12 cellular contexts compared by ENCODE assay signal in genomic region chr15:78302579-78302978, GRCh38. TPM values are rescaled to one million over a fixed set of nuclear protein-coding genes. Genes with fewer than 3 reads are reported as not detected.
DNase-seq lines count a peak whose midpoint lies in the region; ATAC-seq, FAIRE-seq and TF ChIP-seq lines count a peak whose summit lies in the region.
"Had no signal": no experiment of that assay in that cellular context is flagged by ENCODE, and none has a peak within 500 bp of the region (broad histone marks: within the 10 kb centered on the region; RNA-seq: fewer than 3 reads in every experiment).

No MANE protein-coding gene starts in this region.

- BruUV-seq in HepG2 (replicated peaks; lab: Mats Ljungman, UMichigan): no TSS peak

- H3K4me1 ChIP-seq in HepG2 (ENCODE audit: insufficient read depth, low read length): peaks cover 66% of the 10 kb centered on the region
- H3K4me1 ChIP-seq in right lobe of liver: peaks cover 0 to 7% (median 0%) of the 10 kb centered on the region in 4 donors
- peaks cover 8% of the 10 kb centered on the region; the same call in 1 of the 2 replicates for H3K4me1 ChIP-seq in MM.1S (ENCODE audit: low read length)

- H3K4me2 ChIP-seq in HepG2 (ENCODE audit: low read depth, low read length) (peak overlapping the region; percentile 83), MM.1S (ENCODE audit: low read depth, low read length) (no peak overlapping the region)

- in situ Hi-C loops in HepG2 (cut with HindIII; ENCODE audit: extremely low pct_ligation_motif_present, low pct_unique_long_range_greater_than_20kb): loop anchor here (10.0 kb wide), 2 partner anchors 182 to 412 kb away; no protein-coding TSS in a partner anchor

- no peak for TF ChIP-seq CTCF in HepG2 (CRISPR knock-in tag; IDR thresholded peaks at IDR 0.05)
- no peak for TF ChIP-seq CTCF in right lobe of liver (IDR thresholded peaks at IDR 0.05)
- no peak for TF ChIP-seq CTCF in epithelial cell of esophagus (IDR thresholded peaks at IDR 0.05; ENCODE audit: insufficient read depth, low read depth, low read length, missing control alignments)
- no peak for TF ChIP-seq CTCF in MM.1S (IDR thresholded peaks at IDR 0.05; ENCODE audit: low read length)

- H3K9ac ChIP-seq in HepG2 (ENCODE audit: insufficient read depth, low read depth, low read length) (peak overlapping the region; percentile 23; the same call in 1 of the 2 replicates), MM.1S (ENCODE audit: low read length) (no peak overlapping the region)

- intact Hi-C loops in HepG2 (cut with micrococcal nuclease; ENCODE audit: unreplicated experiment): loop anchor here (10.0 kb wide), 2 partner anchors 72 to 262 kb away; partner anchors contain the start of gene CHRNA5
- intact Hi-C loops in right lobe of liver (cut with DNase I): no loop called here

- H3K27ac ChIP-seq in HepG2 (ENCODE audit: extremely low read length, insufficient read depth, low read length) (no peak overlapping the region), right lobe of liver (no peak overlapping the region), MM.1S (ENCODE audit: low read length) (no peak overlapping the region)
- H3K27ac ChIP-seq: pancreas had no signal

- TF ChIP-seq POLR2A in HepG2 (IDR thresholded peaks at IDR 0.05; ENCODE audit: insufficient read depth in 1 of 2, low read depth in 2 of 2, low read length in 2 of 2): no peak
- TF ChIP-seq POLR2A in right lobe of liver (IDR thresholded peaks at IDR 0.05): no peak

- ATAC-seq in HepG2: no peak
- ATAC-seq in right lobe of liver: no peak
- ATAC-seq in GM21447 (IDR thresholded peaks at IDR 0.05; ENCODE audit: unreplicated experiment): no peak
- ATAC-seq: pancreas had no signal

- H4K20me1 ChIP-seq in HepG2 (ENCODE audit: insufficient read depth, low read length): no peaks in the 10 kb centered on the region
- no peaks in the 10 kb centered on the region for H4K20me1 ChIP-seq in MM.1S (ENCODE audit: insufficient read depth, low read length)

- no peaks in the 10 kb centered on the region for H3K9me2 ChIP-seq in MM.1S (replicated peaks; ENCODE audit: insufficient read depth, low read length)

- peak overlapping the region; percentile 34 for H2AFZ ChIP-seq in HepG2 (ENCODE audit: low read length)
- H2AFZ ChIP-seq in MM.1S (ENCODE audit: low read length): no peak overlapping the region

- WGBS in HepG2 (ENCODE audit: low lambda C conversion rate): 59% methylated on average over 2 of the region's 2 CpGs
- 44% methylated on average over 2 of the region's 2 CpGs for WGBS in right lobe of liver (ENCODE audit: insufficient coverage, low coverage, low lambda C conversion rate, missing lambda C conversion rate)

- no peaks in the 10 kb centered on the region for H3K9me3 ChIP-seq in HepG2 (ENCODE audit: low read length)
- H3K9me3 ChIP-seq in right lobe of liver: no peaks in the 10 kb centered on the region
- no peaks in the 10 kb centered on the region for H3K9me3 ChIP-seq in MM.1S (replicated peaks; ENCODE audit: insufficient read depth, low read length)
- H3K9me3 ChIP-seq: pancreas had no signal

- TF ChIP-seq EP300 in HepG2 (IDR thresholded peaks at IDR 0.05; ENCODE audit: low read depth in 2 of 2, low read length in 2 of 2): no peak
- TF ChIP-seq EP300 in HepG2 (CRISPR knock-in tag; IDR thresholded peaks at IDR 0.05; ENCODE audit: borderline replicate concordance): no peak

- H3K4me3 ChIP-seq in HepG2 (replicated peaks in 1 of 3; ENCODE audit: insufficient read depth in 1 of 3, low read depth in 2 of 3, low read length in 3 of 3) (no peak overlapping the region; a peak in 1 of 6 replicates), right lobe of liver (no peak overlapping the region), epithelial cell of esophagus (ENCODE audit: low read length) (no peak overlapping the region), MM.1S (ENCODE audit: low read length) (no peak overlapping the region)
- H3K4me3 ChIP-seq: pancreas had no signal

- H3K36me3 ChIP-seq in HepG2 (replicated peaks in 1 of 2; ENCODE audit: control insufficient read depth in 1 of 2, insufficient read depth in 2 of 2, low read length in 2 of 2) (no peaks in the 10 kb centered on the region), right lobe of liver (no peaks in the 10 kb centered on the region), MM.1S (replicated peaks; ENCODE audit: insufficient read depth, low read length) (no peaks in the 10 kb centered on the region)
- H3K36me3 ChIP-seq: pancreas had no signal

- H3F3A ChIP-seq in MM.1S (ENCODE audit: insufficient read depth, low read length): no peaks in the 10 kb centered on the region

- DNase-seq in HepG2 (ENCODE audit: low spot score): no peak
- no peak for DNase-seq in right lobe of liver
- peak; percentile 75 for DNase-seq in RCC 7860 (ENCODE audit: low spot score)
- peak; percentile 47 for DNase-seq in epithelial cell of esophagus (ENCODE audit: low read depth)
- DNase-seq in urothelium cell line (ENCODE audit: low spot score): peak; percentile 59
- DNase-seq in stimulated activated CD4-positive, alpha-beta T cell treated with anti-CD3 and anti-CD28 coated beads, Interleukin-15, amount 100 ng/mL, for 24 hours: no peak
- no peak for DNase-seq in MM.1S
- DNase-seq: CD4-positive, alpha-beta memory T cell; effector memory CD4-positive, alpha-beta T cell; NCI-H2029 treated with DMSO at 0.1 percent for 48 hours; pancreas had no signal

- TF ChIP-seq RAD21 in HepG2 (CRISPR knock-in tag; IDR thresholded peaks at IDR 0.05): no peak

- peaks cover 18% of the 10 kb centered on the region for H3K79me2 ChIP-seq in HepG2 (ENCODE audit: insufficient read depth, low read length)
- peaks cover 17% of the 10 kb centered on the region for H3K79me2 ChIP-seq in MM.1S (ENCODE audit: low read length)

- CTCF ChIA-PET in HepG2 (lab: Yijun Ruan, JAX; ENCODE audit: low intra/inter-chr PET ratio, low total read pairs): no interaction called here

- no peaks in the 10 kb centered on the region; a peak in 1 of 5 replicates for H3K27me3 ChIP-seq in HepG2 (ENCODE audit: control insufficient read depth in 1 of 2, insufficient read depth in 2 of 2, low read length in 2 of 2)
- no peaks in the 10 kb centered on the region for H3K27me3 ChIP-seq in right lobe of liver
- H3K27me3 ChIP-seq in MM.1S (replicated peaks; ENCODE audit: insufficient read depth, low read length): peaks cover 4% of the 10 kb centered on the region; the same call in 1 of the 2 replicates

- FAIRE-seq in HepG2 (lab: Jason Lieb, UNC): no peak
- FAIRE-seq in RCC 7860 (lab: Jason Lieb, UNC): peak; percentile 59
- no peak for FAIRE-seq in urothelium cell line (lab: Jason Lieb, UNC)
- FAIRE-seq: pancreas had no signal

- POLR2A ChIA-PET in HepG2 (lab: Yijun Ruan, JAX): no interaction called here

RNA-seq across cellular contexts. Expression of gene SKIC8, which starts 3.2 kb away (rescaled TPM):
- total RNA-seq in HepG2 (2016; rRNA removed; fragmentation: Illumina TruSeq; extraction: Trizol) (69.5 and 98.2 TPM in 2 replicates), right lobe of liver (10 to 100 TPM; 21.7 to 30.3 (median 23.0) TPM)
- 25.7 and 28.8 TPM in 2 replicates for total RNA-seq in HepG2 (2016; cell fraction: cytosol; rRNA removed; fragmentation: Illumina TruSeq; extraction: Trizol; ENCODE audit: low read depth)
- total RNA-seq in HepG2 (2016; cell fraction: insoluble cytoplasmic fraction; rRNA removed; fragmentation: Illumina TruSeq; extraction: Trizol): 75.6 and 98.4 TPM in 2 replicates
- 27.4 and 33.5 TPM in 2 replicates for total RNA-seq in HepG2 (2016; cell fraction: membrane; rRNA removed; fragmentation: Illumina TruSeq; extraction: Trizol)
- total RNA-seq in HepG2 (2016; cell fraction: nucleus; rRNA removed; fragmentation: Illumina TruSeq; extraction: Trizol): 34.6 and 44.7 TPM in 2 replicates
- 56.5 and 70.6 TPM in 2 replicates for polyA plus RNA-seq in HepG2 (2011; rRNA removed)
- polyA plus RNA-seq in HepG2 (2011; cell fraction: cytosol; rRNA removed): 63.7 and 75.5 TPM in 2 replicates
- polyA plus RNA-seq in HepG2 (2011; cell fraction: nucleus; rRNA removed): 27.4 and 33.7 TPM in 2 replicates
- polyA plus RNA-seq in HepG2 (2012): 36.6 and 44.0 TPM in 2 replicates
- 15.0 and 18.2 TPM in 2 replicates for polyA plus RNA-seq in HepG2 (2016; cell fraction: cytosol; fragmentation: Illumina TruSeq; extraction: Trizol; ENCODE audit: low read depth)
- polyA plus RNA-seq in HepG2 (2016; cell fraction: insoluble cytoplasmic fraction; fragmentation: Illumina TruSeq; extraction: Trizol; ENCODE audit: low read depth): 80.6 and 87.2 TPM in 2 replicates
- polyA plus RNA-seq in HepG2 (2016; cell fraction: membrane; fragmentation: Illumina TruSeq; extraction: Trizol; ENCODE audit: low read depth): 19.8 and 20.6 TPM in 2 replicates
- polyA plus RNA-seq in HepG2 (2016; cell fraction: nucleus; fragmentation: Illumina TruSeq; extraction: Trizol; ENCODE audit: insufficient read depth, low read depth): 53.4 and 56.4 TPM in 2 replicates
- 48.3 and 106 TPM in 2 replicates for polyA minus RNA-seq in HepG2 (2011; rRNA and poly(A)+ RNA removed; ENCODE audit: low replicate concordance)
- 24.9 and 26.1 TPM in 2 replicates for polyA minus RNA-seq in HepG2 (2011; cell fraction: cytosol; rRNA and poly(A)+ RNA removed)
- 28.3 and 36.9 TPM in 2 replicates for polyA minus RNA-seq in HepG2 (2011; cell fraction: nucleus; rRNA and poly(A)+ RNA removed)

RNA-seq across cellular contexts. Expression of gene CRABP1, which starts 37.6 kb away (rescaled TPM):
- total RNA-seq in HepG2 (2016; rRNA removed; fragmentation: Illumina TruSeq; extraction: Trizol) (not detected in 2 replicates), right lobe of liver (not detected)
- not detected in 2 replicates for total RNA-seq in HepG2 (2016; cell fraction: cytosol; rRNA removed; fragmentation: Illumina TruSeq; extraction: Trizol; ENCODE audit: low read depth)
- not detected in 2 replicates for total RNA-seq in HepG2 (2016; cell fraction: insoluble cytoplasmic fraction; rRNA removed; fragmentation: Illumina TruSeq; extraction: Trizol)
- not detected in 2 replicates for total RNA-seq in HepG2 (2016; cell fraction: membrane; rRNA removed; fragmentation: Illumina TruSeq; extraction: Trizol)
- total RNA-seq in HepG2 (2016; cell fraction: nucleus; rRNA removed; fragmentation: Illumina TruSeq; extraction: Trizol): not detected in 2 replicates
- not detected in 2 replicates for polyA plus RNA-seq in HepG2 (2011; rRNA removed)
- polyA plus RNA-seq in HepG2 (2011; cell fraction: cytosol; rRNA removed): not detected in 2 replicates
- not detected in 2 replicates for polyA plus RNA-seq in HepG2 (2011; cell fraction: nucleus; rRNA removed)
- not detected in 2 replicates for polyA plus RNA-seq in HepG2 (2012)
- not detected in 2 replicates for polyA plus RNA-seq in HepG2 (2016; cell fraction: cytosol; fragmentation: Illumina TruSeq; extraction: Trizol; ENCODE audit: low read depth)
- polyA plus RNA-seq in HepG2 (2016; cell fraction: insoluble cytoplasmic fraction; fragmentation: Illumina TruSeq; extraction: Trizol; ENCODE audit: low read depth): not detected in 2 replicates
- not detected in 2 replicates for polyA plus RNA-seq in HepG2 (2016; cell fraction: membrane; fragmentation: Illumina TruSeq; extraction: Trizol; ENCODE audit: low read depth)
- not detected in 2 replicates for polyA plus RNA-seq in HepG2 (2016; cell fraction: nucleus; fragmentation: Illumina TruSeq; extraction: Trizol; ENCODE audit: insufficient read depth, low read depth)
- polyA minus RNA-seq in HepG2 (2011; rRNA and poly(A)+ RNA removed; ENCODE audit: low replicate concordance): not detected in 2 replicates
- polyA minus RNA-seq in HepG2 (2011; cell fraction: cytosol; rRNA and poly(A)+ RNA removed): not detected in 2 replicates
- polyA minus RNA-seq in HepG2 (2011; cell fraction: nucleus; rRNA and poly(A)+ RNA removed): not detected in 2 replicates
- total RNA-seq: CD4-positive, alpha-beta memory T cell had no signal
- polyA plus RNA-seq: CD4-positive, alpha-beta memory T cell had no signal

RNA-seq across cellular contexts. Expression of gene DNAJA4, which starts 38.2 kb away (rescaled TPM):
- total RNA-seq in HepG2 (2016; rRNA removed; fragmentation: Illumina TruSeq; extraction: Trizol): not detected in 2 replicates
- not detected in 2 replicates for total RNA-seq in HepG2 (2016; cell fraction: cytosol; rRNA removed; fragmentation: Illumina TruSeq; extraction: Trizol; ENCODE audit: low read depth)
- not detected in 2 replicates for total RNA-seq in HepG2 (2016; cell fraction: insoluble cytoplasmic fraction; rRNA removed; fragmentation: Illumina TruSeq; extraction: Trizol)
- not detected in 2 replicates for total RNA-seq in HepG2 (2016; cell fraction: membrane; rRNA removed; fragmentation: Illumina TruSeq; extraction: Trizol)
- not detected in 2 replicates for total RNA-seq in HepG2 (2016; cell fraction: nucleus; rRNA removed; fragmentation: Illumina TruSeq; extraction: Trizol)
- not detected in 2 replicates for polyA plus RNA-seq in HepG2 (2011; rRNA removed)
- not detected in 2 replicates for polyA plus RNA-seq in HepG2 (2011; cell fraction: cytosol; rRNA removed)
- polyA plus RNA-seq in HepG2 (2011; cell fraction: nucleus; rRNA removed): not detected in 2 replicates
- 0.56 and 0.99 TPM in 2 replicates for polyA plus RNA-seq in HepG2 (2012)
- polyA plus RNA-seq in HepG2 (2016; cell fraction: cytosol; fragmentation: Illumina TruSeq; extraction: Trizol; ENCODE audit: low read depth): not detected in 2 replicates
- polyA plus RNA-seq in HepG2 (2016; cell fraction: insoluble cytoplasmic fraction; fragmentation: Illumina TruSeq; extraction: Trizol; ENCODE audit: low read depth): not detected in 2 replicates
- not detected in 2 replicates for polyA plus RNA-seq in HepG2 (2016; cell fraction: membrane; fragmentation: Illumina TruSeq; extraction: Trizol; ENCODE audit: low read depth)
- polyA plus RNA-seq in HepG2 (2016; cell fraction: nucleus; fragmentation: Illumina TruSeq; extraction: Trizol; ENCODE audit: insufficient read depth, low read depth): not detected in 2 replicates
- 73.6 TPM in 1 of 2 replicates, not detected in the other for polyA minus RNA-seq in HepG2 (2011; rRNA and poly(A)+ RNA removed; ENCODE audit: low replicate concordance)
- 0.49 and 1.8 TPM in 2 replicates for polyA minus RNA-seq in HepG2 (2011; cell fraction: cytosol; rRNA and poly(A)+ RNA removed)
- polyA minus RNA-seq in HepG2 (2011; cell fraction: nucleus; rRNA and poly(A)+ RNA removed): 0.52 and 0.62 TPM in 2 replicates
- total RNA-seq in right lobe of liver: 1 to 10 TPM in 4 of 6 experiments, under 1 TPM in 2; 0.73 to 3.4 (median 1.9) TPM

Comparison
In these comparisons a context has a peak if more than half of its experiments do, and no peak if none do; other contexts are left out.
1. DNase-seq: peak in RCC 7860 (single experiment), epithelial cell of esophagus (single experiment) and urothelium cell line (single experiment); none in HepG2 (single experiment), right lobe of liver (0 of 3), stimulated activated CD4-positive, alpha-beta T cell treated with anti-CD3 and anti-CD28 coated beads, Interleukin-15, amount 100 ng/mL, for 24 hours (single experiment) and MM.1S (single experiment).